In the genomic region with DNA sequence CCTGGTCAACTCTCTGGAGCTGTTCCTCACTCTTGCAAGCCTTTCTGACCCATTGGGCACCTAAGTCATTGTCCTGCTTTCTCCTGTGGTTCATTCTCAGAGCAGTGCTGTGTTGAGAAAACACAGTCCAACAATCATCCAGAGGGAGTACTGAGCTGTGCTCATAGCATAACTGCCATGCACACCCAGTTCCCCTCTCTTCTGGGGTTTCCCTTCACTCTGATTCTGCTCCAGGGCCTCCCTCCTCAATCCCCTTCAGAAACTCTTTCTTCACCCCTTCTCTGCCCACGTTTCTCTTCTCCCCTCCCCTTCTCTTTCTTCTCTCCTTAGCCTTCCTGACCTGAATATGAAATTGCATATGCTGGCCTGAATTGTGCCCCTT, we compare ENCODE assay signal across 12 cellular contexts.
"Had no signal": no experiment of that assay in that cellular context is flagged by ENCODE, and none has a peak within 500 bp of the region (broad histone marks: within the 10 kb centered on the region; RNA-seq: fewer than 3 reads in every experiment).

No MANE protein-coding gene starts in this region.

- H3K27ac ChIP-seq: esophagus muscularis mucosa, hepatocyte had no signal

- H3K27ac Mint-ChIP-seq: activated CD4-positive, alpha-beta memory T cell treated with anti-CD3 and anti-CD28 coated beads for 36 hours; activated naive CD4-positive, alpha-beta T cell treated with anti-CD3 and anti-CD28 coated beads, Interleukin-2, amount 50 U/mL, for 72 hours; nephron progenitor cell had no signal

- H3K4me3 ChIP-seq: esophagus muscularis mucosa, hepatocyte, spleen had no signal

- H3K27me3 ChIP-seq: esophagus muscularis mucosa, hepatocyte, spleen had no signal

- H3K9me3 ChIP-seq: esophagus muscularis mucosa, spleen had no signal

- H3K36me3 Mint-ChIP-seq: activated CD4-positive, alpha-beta memory T cell treated with anti-CD3 and anti-CD28 coated beads for 36 hours had no signal

- H3K36me3 ChIP-seq: esophagus muscularis mucosa had no signal

- H3K9me3 Mint-ChIP-seq: activated CD4-positive, alpha-beta memory T cell treated with anti-CD3 and anti-CD28 coated beads for 36 hours; activated naive CD4-positive, alpha-beta T cell treated with anti-CD3 and anti-CD28 coated beads, Interleukin-2, amount 50 U/mL, for 72 hours; nephron progenitor cell had no signal

- H3K79me2 ChIP-seq: hepatocyte had no signal

- H3K27me3 Mint-ChIP-seq: activated CD4-positive, alpha-beta memory T cell treated with anti-CD3 and anti-CD28 coated beads for 36 hours had no signal

- H3K4me1 Mint-ChIP-seq: nephron progenitor cell had no signal

- H3K4me3 Mint-ChIP-seq: activated CD4-positive, alpha-beta memory T cell treated with anti-CD3 and anti-CD28 coated beads for 36 hours; nephron progenitor cell had no signal

- DNase-seq: activated CD4-positive, alpha-beta memory T cell treated with anti-CD3 and anti-CD28 coated beads for 36 hours; activated CD4-positive, alpha-beta T cell treated with anti-CD3 and anti-CD28 coated beads for 1 hour; activated gamma-delta T cell; activated T-cell treated with anti-CD3 and anti-CD28 coated beads, Interleukin-2, amount 50 U/mL, for 48 hours; amniotic stem cell; mesenchymal stem cell; nephron progenitor cell; spleen had no signal

- H3K4me2 ChIP-seq: hepatocyte had no signal

- H2AFZ ChIP-seq: hepatocyte had no signal

- ATAC-seq: activated naive CD4-positive, alpha-beta T cell treated with anti-CD3 and anti-CD28 coated beads, Interleukin-2, amount 50 U/mL, for 72 hours; sciatic nerve had no signal
